ENCODE assay signal across 1 cellular context in the genomic region with DNA sequence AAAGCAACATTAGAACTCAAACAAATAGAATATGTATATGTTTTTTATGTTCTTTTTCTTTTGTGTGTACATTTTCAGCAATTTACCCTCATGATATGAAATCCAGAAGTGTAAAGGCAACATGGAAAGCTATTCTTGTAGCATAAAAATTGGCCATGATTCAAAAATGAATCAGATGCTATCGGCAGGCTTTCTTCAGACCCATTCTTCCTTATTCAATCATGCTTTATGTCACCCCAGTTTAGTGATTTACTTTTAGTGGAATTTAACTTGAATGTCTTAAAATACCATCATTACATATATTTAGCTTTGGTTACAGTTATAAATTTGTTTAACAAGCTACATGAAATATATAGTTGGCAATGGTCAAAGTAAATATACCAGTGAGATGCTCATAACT.
TF ChIP-seq lines count a peak whose summit lies in the region.

No MANE protein-coding gene starts in this region.

TF ChIP-seq in SK-N-SH, 30 proteins besides CTCF, POLR2A, EP300 and RAD21 (continued from another document):
- TF ChIP-seq MEF2A (IDR thresholded peaks at IDR 0.05; ENCODE audit: borderline replicate concordance, low read depth) = 0 out of 2 replicates have a peak, but pooled peaks have one; percentile 36
- TF ChIP-seq FOSL2 (IDR thresholded peaks at IDR 0.05; ENCODE audit: borderline replicate concordance, low read depth) = peak; percentile 25; the same call in 1 of the 2 replicates
- TF ChIP-seq, protein P1, sequence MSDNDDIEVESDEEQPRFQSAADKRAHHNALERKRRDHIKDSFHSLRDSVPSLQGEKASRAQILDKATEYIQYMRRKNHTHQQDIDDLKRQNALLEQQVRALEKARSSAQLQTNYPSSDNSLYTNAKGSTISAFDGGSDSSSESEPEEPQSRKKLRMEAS (IDR thresholded peaks at IDR 0.05; ENCODE audit: low read depth) = 0 out of 2 replicates have a peak, but pooled peaks have one; percentile 12
- no peak for TF ChIP-seq SMC3 (IDR thresholded peaks at IDR 0.05; ENCODE audit: low read depth, low read length)
- peak; percentile 44; the same call in 1 of the 2 replicates for TF ChIP-seq JUND (IDR thresholded peaks at IDR 0.05)
- TF ChIP-seq, protein P2, sequence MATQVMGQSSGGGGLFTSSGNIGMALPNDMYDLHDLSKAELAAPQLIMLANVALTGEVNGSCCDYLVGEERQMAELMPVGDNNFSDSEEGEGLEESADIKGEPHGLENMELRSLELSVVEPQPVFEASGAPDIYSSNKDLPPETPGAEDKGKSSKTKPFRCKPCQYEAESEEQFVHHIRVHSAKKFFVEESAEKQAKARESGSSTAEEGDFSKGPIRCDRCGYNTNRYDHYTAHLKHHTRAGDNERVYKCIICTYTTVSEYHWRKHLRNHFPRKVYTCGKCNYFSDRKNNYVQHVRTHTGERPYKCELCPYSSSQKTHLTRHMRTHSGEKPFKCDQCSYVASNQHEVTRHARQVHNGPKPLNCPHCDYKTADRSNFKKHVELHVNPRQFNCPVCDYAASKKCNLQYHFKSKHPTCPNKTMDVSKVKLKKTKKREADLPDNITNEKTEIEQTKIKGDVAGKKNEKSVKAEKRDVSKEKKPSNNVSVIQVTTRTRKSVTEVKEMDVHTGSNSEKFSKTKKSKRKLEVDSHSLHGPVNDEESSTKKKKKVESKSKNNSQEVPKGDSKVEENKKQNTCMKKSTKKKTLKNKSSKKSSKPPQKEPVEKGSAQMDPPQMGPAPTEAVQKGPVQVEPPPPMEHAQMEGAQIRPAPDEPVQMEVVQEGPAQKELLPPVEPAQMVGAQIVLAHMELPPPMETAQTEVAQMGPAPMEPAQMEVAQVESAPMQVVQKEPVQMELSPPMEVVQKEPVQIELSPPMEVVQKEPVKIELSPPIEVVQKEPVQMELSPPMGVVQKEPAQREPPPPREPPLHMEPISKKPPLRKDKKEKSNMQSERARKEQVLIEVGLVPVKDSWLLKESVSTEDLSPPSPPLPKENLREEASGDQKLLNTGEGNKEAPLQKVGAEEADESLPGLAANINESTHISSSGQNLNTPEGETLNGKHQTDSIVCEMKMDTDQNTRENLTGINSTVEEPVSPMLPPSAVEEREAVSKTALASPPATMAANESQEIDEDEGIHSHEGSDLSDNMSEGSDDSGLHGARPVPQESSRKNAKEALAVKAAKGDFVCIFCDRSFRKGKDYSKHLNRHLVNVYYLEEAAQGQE (IDR thresholded peaks at IDR 0.05; ENCODE audit: low read depth, low read length) = no peak
- TF ChIP-seq TCF12 (IDR thresholded peaks at IDR 0.05) = peak; percentile 70
- no peak for TF ChIP-seq YY1 (IDR thresholded peaks at IDR 0.05; ENCODE audit: low read depth)
- TF ChIP-seq FOXJ3 (CRISPR knock-in tag; IDR thresholded peaks at IDR 0.05) = no peak
- no peak for TF ChIP-seq TAF1 (IDR thresholded peaks at IDR 0.05; ENCODE audit: borderline replicate concordance, low read depth, low read length)
